In genomic region chr10:95221124-95221523, GRCh38 we compare ENCODE assay signal across 18 cellular contexts. TPM values are rescaled to one million over a fixed set of nuclear protein-coding genes. Genes with fewer than 3 reads are reported as not detected.
DNase-seq lines count a peak whose midpoint lies in the region; ATAC-seq and TF ChIP-seq lines count a peak whose summit lies in the region.
"Had no signal": no experiment of that assay in that cellular context is flagged by ENCODE, and none has a peak within 500 bp of the region (broad histone marks: within the 10 kb centered on the region; RNA-seq: fewer than 3 reads in every experiment).

No MANE protein-coding gene starts in this region.

- H3K23ac ChIP-seq in H9 (ENCODE audit: insufficient read length, low read depth, low read length), result no peak overlapping the region

- H3K18ac ChIP-seq in H9 (ENCODE audit: insufficient read length, low read depth, low read length), result no peak overlapping the region

- no peak overlapping the region for H3K9ac ChIP-seq in H9 (ENCODE audit: extremely low read depth, insufficient read length, low read length)

- H2BK12ac ChIP-seq in H9 (ENCODE audit: insufficient read length, low read depth, low read length), result no peak overlapping the region

- no peak overlapping the region for H3K27ac ChIP-seq in H9 (ENCODE audit: insufficient read length, low read depth, low read length)
- H3K27ac ChIP-seq in RWPE1, result 0 out of 2 replicates have a peak overlapping the region, but pooled peaks have one; percentile 24
- H3K27ac ChIP-seq in vagina, result no peak overlapping the region
- H3K27ac ChIP-seq: heart right ventricle had no signal

- peaks cover 0 to 12% of the 10 kb centered on the region in 2 experiments; a peak in 3 of 5 replicates for H3K9me3 Mint-ChIP-seq in H9
- H3K9me3 Mint-ChIP-seq in osteocyte (ENCODE audit: unreplicated experiment), result peaks cover 6% of the 10 kb centered on the region
- H3K9me3 Mint-ChIP-seq: activated naive CD4-positive, alpha-beta T cell treated with anti-CD3 and anti-CD28 coated beads, Interleukin-2, amount 50 U/mL, for 24 hours had no signal

- H3K56ac ChIP-seq in H9 (ENCODE audit: insufficient read length, low read depth, low read length), result no peak overlapping the region

- no peak overlapping the region for H2BK5ac ChIP-seq in H9 (ENCODE audit: insufficient read length, low read length)

- H3K27ac Mint-ChIP-seq in H9 (peak overlapping the region; percentile 82 to 91 (median 84); a peak in 6 of 7 replicates), osteocyte (ENCODE audit: unreplicated experiment) (peak overlapping the region; percentile 76)
- H3K27ac Mint-ChIP-seq: activated naive CD4-positive, alpha-beta T cell treated with anti-CD3 and anti-CD28 coated beads, Interleukin-2, amount 50 U/mL, for 24 hours had no signal

- CTCF ChIA-PET in RWPE1 (lab: Yijun Ruan, JAX), result interaction anchor here (1.3 kb wide), 1 partner anchor 37 kb away, joined by 3 read pairs; no protein-coding TSS in a partner anchor

- ATAC-seq in HG02870 (IDR thresholded peaks at IDR 0.05; ENCODE audit: unreplicated experiment), result no peak
- ATAC-seq: GM12878, heart right ventricle, left cardiac atrium had no signal

- no peaks in the 10 kb centered on the region for H3K79me1 ChIP-seq in H9 (ENCODE audit: insufficient read depth, low read depth, low read length, poor library complexity, severe bottlenecking)

- H3K4me1 Mint-ChIP-seq in H9, result peaks cover 16 to 24% of the 10 kb centered on the region in 2 experiments
- peaks cover 40% of the 10 kb centered on the region for H3K4me1 Mint-ChIP-seq in osteocyte (ENCODE audit: unreplicated experiment)
- H3K4me1 Mint-ChIP-seq: activated naive CD4-positive, alpha-beta T cell treated with anti-CD3 and anti-CD28 coated beads, Interleukin-2, amount 50 U/mL, for 24 hours; CD14-positive monocyte had no signal

- H3K4me3 ChIP-seq in epithelial cell of esophagus (ENCODE audit: low read length) (no peak overlapping the region), vagina (no peak overlapping the region)
- H3K4me3 ChIP-seq: GM12878, heart right ventricle had no signal

- no peaks in the 10 kb centered on the region for H3K23me2 ChIP-seq in H9 (ENCODE audit: insufficient read length, low read depth, low read length, poor library complexity, severe bottlenecking)

- H2BK20ac ChIP-seq in H9 (ENCODE audit: low read depth, low read length, poor library complexity, severe bottlenecking), result no peak overlapping the region

- no peak overlapping the region for H2BK120ac ChIP-seq in H9 (ENCODE audit: low read depth, low read length, poor library complexity, severe bottlenecking)

- H2AFZ ChIP-seq in H9 (ENCODE audit: low read length), result no peak overlapping the region

- no peak overlapping the region for H4K5ac ChIP-seq in H9 (ENCODE audit: insufficient read length, low read depth, low read length)

- H3K4ac ChIP-seq in H9 (ENCODE audit: low read depth, low read length), result no peak overlapping the region

- no peak overlapping the region for H2AK5ac ChIP-seq in H9 (ENCODE audit: insufficient read length, low read length)

- no peak overlapping the region for H3K14ac ChIP-seq in H9 (ENCODE audit: insufficient read depth, low read length)

- H3K4me2 ChIP-seq in H9 (ENCODE audit: insufficient read depth, insufficient read length, low read length), result no peak overlapping the region

- TF ChIP-seq POLR2A in vagina (IDR thresholded peaks at IDR 0.05), result no peak

- no peak overlapping the region for H4K8ac ChIP-seq in H9 (replicated peaks; ENCODE audit: insufficient read length, low read depth, low read length)

- H3K36me3 ChIP-seq in vagina, result no peaks in the 10 kb centered on the region
- H3K36me3 ChIP-seq: heart right ventricle had no signal

- H3K27me3 ChIP-seq in H9 (ENCODE audit: insufficient read depth, low read length) (no peaks in the 10 kb centered on the region), vagina (no peaks in the 10 kb centered on the region)
- H3K27me3 ChIP-seq: heart right ventricle had no signal

- no CpG with 5 or more reads among the region's 5 CpGs for WGBS in H9 (ENCODE audit: extremely low coverage, insufficient read length, low lambda C conversion rate)

- H3K4me3 Mint-ChIP-seq in H9, result no peak overlapping the region
- H3K4me3 Mint-ChIP-seq in osteocyte (ENCODE audit: unreplicated experiment), result no peak overlapping the region
- H3K4me3 Mint-ChIP-seq: activated naive CD4-positive, alpha-beta T cell treated with anti-CD3 and anti-CD28 coated beads, Interleukin-2, amount 50 U/mL, for 24 hours; CD14-positive monocyte had no signal

- H3K9me3 ChIP-seq in H9 (ENCODE audit: control insufficient read depth, low read depth, low read length), result no peaks in the 10 kb centered on the region
- H3K9me3 ChIP-seq in vagina, result no peaks in the 10 kb centered on the region

- no peaks in the 10 kb centered on the region for H4K20me1 ChIP-seq in H9 (ENCODE audit: control insufficient read depth, insufficient read depth, insufficient read length)

- DNase-seq in H9, result peak; percentile 55
- DNase-seq in RWPE1 (ENCODE audit: low spot score), result peak; percentile 65
- peak; percentile 65 for DNase-seq in epithelial cell of esophagus (ENCODE audit: low read depth)
- no peak for DNase-seq in osteocyte (ENCODE audit: extremely low spot score, unreplicated experiment)
- no peak for DNase-seq in vagina (ENCODE audit: extremely low spot score in 2 of 2)
- DNase-seq in OCI-M1 (lab: John Stamatoyannopoulos, UW), result no peak
- DNase-seq: activated CD4-positive, alpha-beta T cell treated with anti-CD3 and anti-CD28 coated beads for 48 hours; caudate nucleus; heart right ventricle; left cardiac atrium; NCI-H2171; NCI-H82; posterior cingulate gyrus; SHP77 treated with DMSO at 0.1 percent for 48 hours had no signal

- H3K36me3 Mint-ChIP-seq in H9 (ENCODE audit: insufficient read depth in 1 of 3, low read depth in 3 of 3), result peaks cover 6 to 53% (median 29%) of the 10 kb centered on the region in 3 experiments
- H3K36me3 Mint-ChIP-seq in osteocyte (ENCODE audit: unreplicated experiment), result no peaks in the 10 kb centered on the region
- H3K36me3 Mint-ChIP-seq: activated naive CD4-positive, alpha-beta T cell treated with anti-CD3 and anti-CD28 coated beads, Interleukin-2, amount 50 U/mL, for 24 hours; CD14-positive monocyte had no signal

- no peak overlapping the region for H3T11ph ChIP-seq in H9 (ENCODE audit: low read length)

- no peak overlapping the region for H2BK15ac ChIP-seq in H9 (ENCODE audit: low read depth, low read length)

- H3K27me3 Mint-ChIP-seq in H9 (ENCODE audit: low read depth) (no peaks in the 10 kb centered on the region), osteocyte (ENCODE audit: unreplicated experiment) (no peaks in the 10 kb centered on the region)

- POLR2A ChIA-PET in RWPE1 (lab: Yijun Ruan, JAX; ENCODE audit: low non-redundant PET), result no interaction called here

- H4K91ac ChIP-seq in H9 (ENCODE audit: insufficient read length, low read depth, low read length), result no peak overlapping the region

- H3K79me2 ChIP-seq in H9 (ENCODE audit: insufficient read depth, low read length), result no peaks in the 10 kb centered on the region

- intact Hi-C loops in vagina (cut with DNase I), result no loop called here

- H3K4me1 ChIP-seq in H9 (ENCODE audit: insufficient read depth, low read length), result no peaks in the 10 kb centered on the region; the same call in 1 of the 2 replicates
- H3K4me1 ChIP-seq in vagina, result no peaks in the 10 kb centered on the region

- TF ChIP-seq CTCF in H9 (conservative IDR thresholded peaks at IDR 0.05) (no peak), RWPE1 (conservative IDR thresholded peaks at IDR 0.05; ENCODE audit: low read depth) (no peak), epithelial cell of esophagus (IDR thresholded peaks at IDR 0.05; ENCODE audit: insufficient read depth, low read depth, low read length, missing control alignments) (no peak), osteocyte (IDR thresholded peaks at IDR 0.05) (no peak), vagina (IDR thresholded peaks at IDR 0.05) (no peak)

RNA-seq across cellular contexts. Expression of gene ACSM6, which starts 27.1 kb away (rescaled TPM):
- total RNA-seq in H9 (2021) (0.18 TPM in 1 of 2 replicates, not detected in the other), osteocyte (not detected in 2 replicates), vagina (not detected)
- total RNA-seq: GM12878, heart right ventricle, left cardiac atrium had no signal

Comparison
In these comparisons a context has a peak if more than half of its experiments do, and no peak if none do; other contexts are left out.
1. DNase-seq: peak in H9 (single experiment), RWPE1 (single experiment) and epithelial cell of esophagus (single experiment); none in osteocyte (single experiment), vagina (0 of 2) and OCI-M1 (single experiment).